ENCODE assay signal across 9 cellular contexts in the genomic region with DNA sequence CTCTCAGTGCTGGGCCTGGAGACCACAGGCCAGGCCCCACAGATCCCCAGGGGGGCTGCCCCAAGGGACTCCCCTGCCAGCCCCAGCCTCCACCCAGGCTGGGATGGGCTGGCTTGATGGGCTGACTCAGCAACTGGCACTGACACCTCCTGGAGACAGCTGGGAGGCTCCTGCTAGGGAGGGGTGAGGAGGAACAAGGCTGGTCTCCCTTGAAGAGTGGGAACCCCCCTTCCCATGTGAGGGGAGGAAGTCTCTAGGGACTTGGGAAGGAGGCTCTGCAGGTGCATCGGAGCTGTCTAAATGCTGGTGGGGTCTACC. TPM values are rescaled to one million over a fixed set of nuclear protein-coding genes. Genes with fewer than 3 reads are reported as not detected.
A peak's percentile ranks its signal among the peaks of the same experiment; 100 is the strongest.
DNase-seq lines count a peak whose midpoint lies in the region; ATAC-seq and TF ChIP-seq lines count a peak whose summit lies in the region.
"Had no signal": no experiment of that assay in that cellular context is flagged by ENCODE, and none has a peak within 500 bp of the region (broad histone marks: within the 10 kb centered on the region; RNA-seq: fewer than 3 reads in every experiment).

No MANE protein-coding gene starts in this region.

- DNase-seq in NCI-H1694 treated with DMSO at 0.1 percent for 48 hours (lab: John Stamatoyannopoulos, UW) (peak; percentile 41), progenitor cell of endocrine pancreas (ENCODE audit: low spot score, unreplicated experiment) (no peak), GM20000 (ENCODE audit: low spot score) (no peak)
- no peak for DNase-seq in effector memory CD4-positive, alpha-beta T cell
- DNase-seq in activated CD4-positive, CD25-positive, alpha-beta regulatory T cell treated with anti-CD3 and anti-CD28 coated beads, Interleukin-2, amount 50 U/mL, for 72 hours, result no peak
- DNase-seq: heart right ventricle had no signal

- no peaks in the 10 kb centered on the region for H3K9me3 Mint-ChIP-seq in progenitor cell of endocrine pancreas (ENCODE audit: low read depth)

- H3K36me3 ChIP-seq in effector memory CD4-positive, alpha-beta T cell (ENCODE audit: control insufficient read depth, insufficient read depth, low read length), result peaks cover 16% of the 10 kb centered on the region
- H3K36me3 ChIP-seq: thoracic aorta had no signal

- H3K27me3 Mint-ChIP-seq in progenitor cell of endocrine pancreas, result no peaks in the 10 kb centered on the region

- H3K9me3 ChIP-seq in effector memory CD4-positive, alpha-beta T cell (ENCODE audit: control insufficient read depth, low read length), result no peaks in the 10 kb centered on the region
- H3K9me3 ChIP-seq: heart right ventricle, thoracic aorta had no signal

- peak overlapping the region; percentile 92 for H3K27ac Mint-ChIP-seq in progenitor cell of endocrine pancreas

- ATAC-seq in GM18868 (IDR thresholded peaks at IDR 0.05; ENCODE audit: unreplicated experiment) (peak; percentile 27), HG03039 (IDR thresholded peaks at IDR 0.05; ENCODE audit: unreplicated experiment) (no peak)

- peaks cover 64% of the 10 kb centered on the region for H3K4me1 Mint-ChIP-seq in progenitor cell of endocrine pancreas (ENCODE audit: low read depth)

- peaks cover 69% of the 10 kb centered on the region for H3K4me1 ChIP-seq in effector memory CD4-positive, alpha-beta T cell (ENCODE audit: control insufficient read depth, insufficient read depth, low read length, poor library complexity, severe bottlenecking)

- H3K4me3 ChIP-seq in effector memory CD4-positive, alpha-beta T cell (ENCODE audit: insufficient read depth, low read depth, low read length, poor library complexity, severe bottlenecking), result peak overlapping the region; percentile 22
- H3K4me3 ChIP-seq: thoracic aorta had no signal

- no peak for TF ChIP-seq CTCF in progenitor cell of endocrine pancreas (IDR thresholded peaks at IDR 0.05; ENCODE audit: unreplicated experiment)
- no peak for TF ChIP-seq CTCF in GM20000 (IDR thresholded peaks at IDR 0.05; ENCODE audit: extremely low read depth, missing control alignments)

- H3K36me3 Mint-ChIP-seq in progenitor cell of endocrine pancreas (ENCODE audit: insufficient read depth), result no peaks in the 10 kb centered on the region

- no peak overlapping the region for H3K4me3 Mint-ChIP-seq in progenitor cell of endocrine pancreas (ENCODE audit: low read depth)

- peak overlapping the region; percentile 58 for H3K27ac ChIP-seq in effector memory CD4-positive, alpha-beta T cell (ENCODE audit: insufficient read depth, low read length, poor library complexity, severe bottlenecking)
- H3K27ac ChIP-seq: thoracic aorta had no signal

- H3K27me3 ChIP-seq in effector memory CD4-positive, alpha-beta T cell (replicated peaks; ENCODE audit: control insufficient read depth, insufficient read depth, low read length, poor library complexity, severe bottlenecking), result no peaks in the 10 kb centered on the region
- H3K27me3 ChIP-seq: heart right ventricle had no signal

RNA-seq across cellular contexts. Expression of a gene that starts 10.4 kb away (rescaled TPM):
- 135 and 143 TPM in 2 replicates for total RNA-seq in progenitor cell of endocrine pancreas

RNA-seq across cellular contexts. Expression of a gene that starts 17.3 kb away (rescaled TPM):
- 59.6 and 60.2 TPM in 2 replicates for total RNA-seq in progenitor cell of endocrine pancreas

RNA-seq across cellular contexts. Expression of a gene that starts 21.7 kb away (rescaled TPM):
- total RNA-seq in progenitor cell of endocrine pancreas, result 3.2 TPM in 2 replicates

RNA-seq across cellular contexts. Expression of a gene that starts 46.1 kb away (rescaled TPM):
- total RNA-seq in progenitor cell of endocrine pancreas, result not detected in 2 replicates
